In the genomic region with DNA sequence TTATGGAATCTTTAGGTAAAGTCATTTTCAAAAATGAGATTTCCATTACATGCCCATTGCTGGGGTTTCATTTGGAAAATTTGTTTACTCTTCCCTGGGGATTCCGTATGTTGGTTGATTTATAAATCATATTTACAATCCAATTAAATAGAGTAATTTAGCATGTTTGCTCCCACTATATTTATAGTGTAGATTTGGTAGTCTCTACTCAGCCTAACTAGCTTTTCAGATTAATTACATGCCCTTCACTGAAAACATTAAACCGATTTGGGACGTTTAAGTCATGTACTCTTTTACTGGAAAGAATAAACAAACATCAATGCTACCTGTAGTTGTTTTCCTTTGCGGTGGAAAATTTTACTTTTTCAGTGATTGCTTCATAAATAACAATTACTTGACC, we compare ENCODE assay signal across 1 cellular context.
TF ChIP-seq lines count a peak whose summit lies in the region.

No MANE protein-coding gene starts in this region.

TF ChIP-seq in HEK293, 187 proteins besides CTCF, POLR2A, EP300 and RAD21 (continued from another document):
- TF ChIP-seq, protein P1, sequence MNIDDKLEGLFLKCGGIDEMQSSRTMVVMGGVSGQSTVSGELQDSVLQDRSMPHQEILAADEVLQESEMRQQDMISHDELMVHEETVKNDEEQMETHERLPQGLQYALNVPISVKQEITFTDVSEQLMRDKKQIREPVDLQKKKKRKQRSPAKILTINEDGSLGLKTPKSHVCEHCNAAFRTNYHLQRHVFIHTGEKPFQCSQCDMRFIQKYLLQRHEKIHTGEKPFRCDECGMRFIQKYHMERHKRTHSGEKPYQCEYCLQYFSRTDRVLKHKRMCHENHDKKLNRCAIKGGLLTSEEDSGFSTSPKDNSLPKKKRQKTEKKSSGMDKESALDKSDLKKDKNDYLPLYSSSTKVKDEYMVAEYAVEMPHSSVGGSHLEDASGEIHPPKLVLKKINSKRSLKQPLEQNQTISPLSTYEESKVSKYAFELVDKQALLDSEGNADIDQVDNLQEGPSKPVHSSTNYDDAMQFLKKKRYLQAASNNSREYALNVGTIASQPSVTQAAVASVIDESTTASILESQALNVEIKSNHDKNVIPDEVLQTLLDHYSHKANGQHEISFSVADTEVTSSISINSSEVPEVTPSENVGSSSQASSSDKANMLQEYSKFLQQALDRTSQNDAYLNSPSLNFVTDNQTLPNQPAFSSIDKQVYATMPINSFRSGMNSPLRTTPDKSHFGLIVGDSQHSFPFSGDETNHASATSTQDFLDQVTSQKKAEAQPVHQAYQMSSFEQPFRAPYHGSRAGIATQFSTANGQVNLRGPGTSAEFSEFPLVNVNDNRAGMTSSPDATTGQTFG (tag by site-specific recombination; IDR thresholded peaks at IDR 0.05; ENCODE audit: borderline replicate concordance) = no peak
- TF ChIP-seq ZNF707 (tag by site-specific recombination; IDR thresholded peaks at IDR 0.05) (no peak), ZFHX2 (tag by site-specific recombination; conservative IDR thresholded peaks at IDR 0.05) (no peak), ZSCAN16 (tag by site-specific recombination; IDR thresholded peaks at IDR 0.05) (no peak), FEZF1 (tag by site-specific recombination; IDR thresholded peaks at IDR 0.05) (no peak), ZBTB1 (tag by site-specific recombination; IDR thresholded peaks at IDR 0.05) (no peak), ZSCAN30 (tag by site-specific recombination; IDR thresholded peaks at IDR 0.05) (peak; percentile 13; the same call in 1 of the 2 replicates), OVOL3 (tag by site-specific recombination; IDR thresholded peaks at IDR 0.05) (peak; percentile 55; the same call in 1 of the 2 replicates), ZNF768 (tag by site-specific recombination; IDR thresholded peaks at IDR 0.05) (no peak), ZBTB8A (tag by site-specific recombination; IDR thresholded peaks at IDR 0.05) (peak; percentile 20; the same call in 1 of the 2 replicates), PRDM4 (tag by site-specific recombination; IDR thresholded peaks at IDR 0.05) (peak; percentile 51; the same call in 1 of the 2 replicates), ZNF423 (tag by site-specific recombination; IDR thresholded peaks at IDR 0.05) (no peak), ZNF184 (tag by site-specific recombination; IDR thresholded peaks at IDR 0.05) (no peak), GLI4 (tag by site-specific recombination; IDR thresholded peaks at IDR 0.05) (no peak), ZNF785 (tag by site-specific recombination; IDR thresholded peaks at IDR 0.05) (no peak), ZNF114 (tag by site-specific recombination; IDR thresholded peaks at IDR 0.05) (no peak), ZSCAN23 (tag by site-specific recombination; IDR thresholded peaks at IDR 0.05) (no peak), ZBTB6 (tag by site-specific recombination; IDR thresholded peaks at IDR 0.05) (no peak), ZNF2 (tag by site-specific recombination; IDR thresholded peaks at IDR 0.05) (no peak)
